ENCODE assay signal across 12 cellular contexts in the genomic region with DNA sequence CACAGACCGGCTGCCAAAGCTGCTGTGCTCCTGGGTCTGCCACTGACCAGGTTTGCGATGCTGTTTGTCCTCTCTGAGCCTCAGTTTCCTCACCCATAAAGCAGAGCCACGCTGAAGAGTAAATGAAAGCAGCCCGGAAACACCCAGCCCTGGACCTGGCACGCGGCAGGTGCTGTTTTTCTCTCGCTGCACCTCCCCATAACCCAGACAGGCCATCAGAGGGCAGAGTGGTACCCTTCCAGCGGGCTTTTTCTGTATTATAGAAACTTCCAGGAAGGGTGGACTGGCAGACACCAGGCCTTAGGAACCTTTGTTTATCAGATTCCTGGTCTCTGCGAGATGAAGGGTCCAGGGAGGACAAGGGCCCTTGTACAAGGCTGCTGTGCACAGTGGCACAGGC. TPM values are rescaled to one million over a fixed set of nuclear protein-coding genes. Genes with fewer than 3 reads are reported as not detected.
DNase-seq lines count a peak whose midpoint lies in the region; ATAC-seq, FAIRE-seq and TF ChIP-seq lines count a peak whose summit lies in the region.
"Had no signal": no experiment of that assay in that cellular context is flagged by ENCODE, and none has a peak within 500 bp of the region (broad histone marks: within the 10 kb centered on the region; RNA-seq: fewer than 3 reads in every experiment).

No MANE protein-coding gene starts in this region.

- no peak overlapping the region for H3K4me2 ChIP-seq in HepG2 (ENCODE audit: low read depth, low read length)

- intact Hi-C loops in HepG2 (cut with micrococcal nuclease; ENCODE audit: unreplicated experiment) (loop anchor here (5.0 kb wide), 1 partner anchor 81 kb away; no protein-coding TSS in a partner anchor), heart right ventricle (cut with DNase I) (no loop called here)

- no peaks in the 10 kb centered on the region for H3K9me3 Mint-ChIP-seq in HFFc6
- no peaks in the 10 kb centered on the region for H3K9me3 Mint-ChIP-seq in activated T-cell treated with anti-CD3 and anti-CD28 coated beads, Interleukin-2, amount 50 U/mL, for 72 hours
- H3K9me3 Mint-ChIP-seq: central memory CD8-positive, alpha-beta T cell had no signal

- TF ChIP-seq EP300 in HepG2 (IDR thresholded peaks at IDR 0.05; ENCODE audit: low read depth in 2 of 2, low read length in 2 of 2) (no peak), HepG2 (CRISPR knock-in tag; IDR thresholded peaks at IDR 0.05; ENCODE audit: borderline replicate concordance) (no peak)

- peak; percentile 11 for DNase-seq in COR-L47 (lab: John Stamatoyannopoulos, UW)
- DNase-seq in HFFc6: no peak
- no peak for DNase-seq in HepG2 (ENCODE audit: low spot score)
- no peak for DNase-seq in activated T-cell treated with anti-CD3 and anti-CD28 coated beads, Interleukin-2, amount 50 U/mL, for 72 hours
- no peak for DNase-seq in heart right ventricle
- DNase-seq: glutamatergic neuron, T-helper 17 cell had no signal

- FAIRE-seq in HepG2 (lab: Jason Lieb, UNC): no peak
- FAIRE-seq: GM19239 had no signal

- H3K27ac ChIP-seq in VCaP (no peak overlapping the region), HepG2 (ENCODE audit: extremely low read length, insufficient read depth, low read length) (no peak overlapping the region), heart right ventricle (no peak overlapping the region)

- H3K4me1 ChIP-seq in HepG2 (ENCODE audit: insufficient read depth, low read length) (no peaks in the 10 kb centered on the region), heart right ventricle (peaks cover 0 to 5% (median 0%) of the 10 kb centered on the region in 9 donors)

- H3K27me3 Mint-ChIP-seq in HFFc6 (ENCODE audit: insufficient read depth): peaks cover 66% of the 10 kb centered on the region
- H3K27me3 Mint-ChIP-seq in activated T-cell treated with anti-CD3 and anti-CD28 coated beads, Interleukin-2, amount 50 U/mL, for 72 hours (ENCODE audit: low read depth): peaks cover 68% of the 10 kb centered on the region

- H3K79me2 ChIP-seq in HepG2 (ENCODE audit: insufficient read depth, low read length): no peaks in the 10 kb centered on the region

- peaks cover 7% of the 10 kb centered on the region for H3K4me1 Mint-ChIP-seq in HFFc6 (ENCODE audit: low read depth)
- H3K4me1 Mint-ChIP-seq in activated T-cell treated with anti-CD3 and anti-CD28 coated beads, Interleukin-2, amount 50 U/mL, for 72 hours (ENCODE audit: low read depth): peaks cover 6% of the 10 kb centered on the region

- H2AFZ ChIP-seq in HepG2 (ENCODE audit: low read length): no peak overlapping the region

- H3K36me3 Mint-ChIP-seq in HFFc6 (ENCODE audit: low read depth): no peaks in the 10 kb centered on the region
- no peaks in the 10 kb centered on the region for H3K36me3 Mint-ChIP-seq in activated T-cell treated with anti-CD3 and anti-CD28 coated beads, Interleukin-2, amount 50 U/mL, for 72 hours (ENCODE audit: insufficient read depth in 2 of 2)

- no peaks in the 10 kb centered on the region for H3K9me3 ChIP-seq in HepG2 (ENCODE audit: low read length)
- H3K9me3 ChIP-seq in heart right ventricle: no peaks in the 10 kb centered on the region

- peak; percentile 68 for ATAC-seq in HepG2
- no peak for ATAC-seq in HG03097 (IDR thresholded peaks at IDR 0.05; ENCODE audit: low FRiP score, unreplicated experiment)
- ATAC-seq in activated T-cell treated with anti-CD3 and anti-CD28 coated beads, Interleukin-2, amount 50 U/mL, for 72 hours (replicated peaks in 1 of 2): no peak
- no peak for ATAC-seq in heart right ventricle
- ATAC-seq in HG03108 (IDR thresholded peaks at IDR 0.05; ENCODE audit: unreplicated experiment): no peak
- ATAC-seq: T-helper 17 cell had no signal

- H3K36me3 ChIP-seq in HepG2 (replicated peaks in 1 of 2; ENCODE audit: control insufficient read depth in 1 of 2, insufficient read depth in 2 of 2, low read length in 2 of 2) (no peaks in the 10 kb centered on the region), heart right ventricle (no peaks in the 10 kb centered on the region)

- H3K27ac Mint-ChIP-seq in HFFc6: no peak overlapping the region
- no peak overlapping the region for H3K27ac Mint-ChIP-seq in activated T-cell treated with anti-CD3 and anti-CD28 coated beads, Interleukin-2, amount 50 U/mL, for 72 hours
- H3K27ac Mint-ChIP-seq: T-helper 17 cell had no signal

- H3K9ac ChIP-seq in HepG2 (ENCODE audit: insufficient read depth, low read depth, low read length): no peak overlapping the region

- TF ChIP-seq RAD21 in HepG2 (CRISPR knock-in tag; IDR thresholded peaks at IDR 0.05): 0 out of 2 replicates have a peak, but pooled peaks have one; percentile 17

- in situ Hi-C loops in HepG2 (cut with HindIII; ENCODE audit: extremely low pct_ligation_motif_present, low pct_unique_long_range_greater_than_20kb): loop anchor here (5.0 kb wide), 1 partner anchor 76 kb away; no protein-coding TSS in a partner anchor

- BruUV-seq in HepG2 (replicated peaks; lab: Mats Ljungman, UMichigan): no TSS peak

- H3K4me3 Mint-ChIP-seq in HFFc6: no peak overlapping the region
- H3K4me3 Mint-ChIP-seq in activated T-cell treated with anti-CD3 and anti-CD28 coated beads, Interleukin-2, amount 50 U/mL, for 72 hours: no peak overlapping the region
- H3K4me3 Mint-ChIP-seq: central memory CD8-positive, alpha-beta T cell; T-helper 17 cell had no signal

- POLR2A ChIA-PET in HepG2 (lab: Yijun Ruan, JAX): no interaction called here

- CTCF ChIA-PET in HepG2 (lab: Yijun Ruan, JAX; ENCODE audit: low intra/inter-chr PET ratio, low total read pairs): interaction anchor here (1.3 kb wide), 1 partner anchor 80 kb away, joined by 3 read pairs; no protein-coding TSS in a partner anchor

- no peaks in the 10 kb centered on the region for H4K20me1 ChIP-seq in HepG2 (ENCODE audit: insufficient read depth, low read length)

- 13% methylated on average over 9 of the region's 9 CpGs for WGBS in HepG2 (ENCODE audit: low lambda C conversion rate)
- 48 to 55% methylated on average over 9 of the region's 9 CpGs for WGBS in heart right ventricle, 2 donors

- no peak for TF ChIP-seq POLR2A in HepG2 (IDR thresholded peaks at IDR 0.05; ENCODE audit: insufficient read depth in 1 of 2, low read depth in 2 of 2, low read length in 2 of 2)

- TF ChIP-seq CTCF in HFFc6 (IDR thresholded peaks at IDR 0.05) (peak; percentile 60; the same call in 1 of the 2 replicates), VCaP (conservative IDR thresholded peaks at IDR 0.05) (peak; percentile 49), HepG2 (CRISPR knock-in tag; IDR thresholded peaks at IDR 0.05) (peak; percentile 52), heart right ventricle (IDR thresholded peaks at IDR 0.05) (peak in 4 of 9 donors; percentile 10 to 20 (median 14))

- peaks cover 4 to 65% of the 10 kb centered on the region in 2 experiments for H3K27me3 ChIP-seq in HepG2 (ENCODE audit: control insufficient read depth in 1 of 2, insufficient read depth in 2 of 2, low read length in 2 of 2)
- peaks cover 5 to 94% (median 84%) of the 10 kb centered on the region in 7 donors for H3K27me3 ChIP-seq in heart right ventricle

- no peak overlapping the region for H3K4me3 ChIP-seq in HepG2 (replicated peaks in 1 of 3; ENCODE audit: insufficient read depth in 1 of 3, low read depth in 2 of 3, low read length in 3 of 3)
- no peak overlapping the region for H3K4me3 ChIP-seq in heart right ventricle

RNA-seq across cellular contexts. Expression of gene FGF19, which starts 17.9 kb away (rescaled TPM):
- total RNA-seq in HFFc6 (2021; fragmentation: NEBNext Ultra II Directional; extraction: Animal tissue kit (Norgen Biotek cat#: 25700)): not detected
- total RNA-seq in HepG2 (2016; rRNA removed; fragmentation: Illumina TruSeq; extraction: Trizol): not detected in 2 replicates
- not detected in 2 replicates for total RNA-seq in HepG2 (2016; cell fraction: cytosol; rRNA removed; fragmentation: Illumina TruSeq; extraction: Trizol; ENCODE audit: low read depth)
- 0.04 TPM in 1 of 2 replicates, not detected in the other for total RNA-seq in HepG2 (2016; cell fraction: insoluble cytoplasmic fraction; rRNA removed; fragmentation: Illumina TruSeq; extraction: Trizol)
- total RNA-seq in HepG2 (2016; cell fraction: membrane; rRNA removed; fragmentation: Illumina TruSeq; extraction: Trizol): not detected in 2 replicates
- total RNA-seq in HepG2 (2016; cell fraction: nucleus; rRNA removed; fragmentation: Illumina TruSeq; extraction: Trizol): not detected in 2 replicates
- 0.07 and 0.16 TPM in 2 replicates for polyA plus RNA-seq in HepG2 (2011; rRNA removed)
- 0.03 and 0.06 TPM in 2 replicates for polyA plus RNA-seq in HepG2 (2011; cell fraction: cytosol; rRNA removed)
- polyA plus RNA-seq in HepG2 (2011; cell fraction: nucleus; rRNA removed): 0.62 and 0.74 TPM in 2 replicates
- polyA plus RNA-seq in HepG2 (2012): 0.08 and 0.11 TPM in 2 replicates
- polyA plus RNA-seq in HepG2 (2016; cell fraction: cytosol; fragmentation: Illumina TruSeq; extraction: Trizol; ENCODE audit: low read depth): not detected in 2 replicates
- not detected in 2 replicates for polyA plus RNA-seq in HepG2 (2016; cell fraction: insoluble cytoplasmic fraction; fragmentation: Illumina TruSeq; extraction: Trizol; ENCODE audit: low read depth)
- not detected in 2 replicates for polyA plus RNA-seq in HepG2 (2016; cell fraction: membrane; fragmentation: Illumina TruSeq; extraction: Trizol; ENCODE audit: low read depth)
- 0.36 and 0.37 TPM in 2 replicates for polyA plus RNA-seq in HepG2 (2016; cell fraction: nucleus; fragmentation: Illumina TruSeq; extraction: Trizol; ENCODE audit: insufficient read depth, low read depth)
- polyA minus RNA-seq in HepG2 (2011; rRNA and poly(A)+ RNA removed; ENCODE audit: low replicate concordance): 0.21 TPM in 1 of 2 replicates, not detected in the other
- not detected in 2 replicates for polyA minus RNA-seq in HepG2 (2011; cell fraction: cytosol; rRNA and poly(A)+ RNA removed)
- not detected in 2 replicates for polyA minus RNA-seq in HepG2 (2011; cell fraction: nucleus; rRNA and poly(A)+ RNA removed)
- total RNA-seq in activated T-cell treated with anti-CD3 and anti-CD28 coated beads, Interleukin-2, amount 50 U/mL, for 72 hours: under 1 TPM; 0.10 to 0.35 TPM
- not detected for total RNA-seq in heart right ventricle
- not detected for polyA plus RNA-seq in heart right ventricle
- total RNA-seq: T-helper 17 cell had no signal

RNA-seq across cellular contexts. Expression of gene LTO1, which starts 46.6 kb away (rescaled TPM):
- 10 to 100 TPM; 23.2 to 28.5 (median 25.6) TPM for total RNA-seq in HFFc6 (2021; fragmentation: NEBNext Ultra II Directional; extraction: Animal tissue kit (Norgen Biotek cat#: 25700))
- 11.3 and 15.0 TPM in 2 replicates for total RNA-seq in HepG2 (2016; rRNA removed; fragmentation: Illumina TruSeq; extraction: Trizol)
- total RNA-seq in HepG2 (2016; cell fraction: cytosol; rRNA removed; fragmentation: Illumina TruSeq; extraction: Trizol; ENCODE audit: low read depth): 9.2 and 10.5 TPM in 2 replicates
- total RNA-seq in HepG2 (2016; cell fraction: insoluble cytoplasmic fraction; rRNA removed; fragmentation: Illumina TruSeq; extraction: Trizol): 9.0 and 17.0 TPM in 2 replicates
- 11.5 and 13.4 TPM in 2 replicates for total RNA-seq in HepG2 (2016; cell fraction: membrane; rRNA removed; fragmentation: Illumina TruSeq; extraction: Trizol)
- 17.6 and 20.5 TPM in 2 replicates for total RNA-seq in HepG2 (2016; cell fraction: nucleus; rRNA removed; fragmentation: Illumina TruSeq; extraction: Trizol)
- 11.8 and 13.8 TPM in 2 replicates for polyA plus RNA-seq in HepG2 (2011; rRNA removed)
- 9.3 TPM in 2 replicates for polyA plus RNA-seq in HepG2 (2011; cell fraction: cytosol; rRNA removed)
- 32.0 and 35.0 TPM in 2 replicates for polyA plus RNA-seq in HepG2 (2011; cell fraction: nucleus; rRNA removed)
- 10.6 and 11.8 TPM in 2 replicates for polyA plus RNA-seq in HepG2 (2012)
- 5.3 and 6.8 TPM in 2 replicates for polyA plus RNA-seq in HepG2 (2016; cell fraction: cytosol; fragmentation: Illumina TruSeq; extraction: Trizol; ENCODE audit: low read depth)
- polyA plus RNA-seq in HepG2 (2016; cell fraction: insoluble cytoplasmic fraction; fragmentation: Illumina TruSeq; extraction: Trizol; ENCODE audit: low read depth): 13.9 and 14.6 TPM in 2 replicates
- 9.0 and 9.4 TPM in 2 replicates for polyA plus RNA-seq in HepG2 (2016; cell fraction: membrane; fragmentation: Illumina TruSeq; extraction: Trizol; ENCODE audit: low read depth)
- 40.5 and 43.2 TPM in 2 replicates for polyA plus RNA-seq in HepG2 (2016; cell fraction: nucleus; fragmentation: Illumina TruSeq; extraction: Trizol; ENCODE audit: insufficient read depth, low read depth)
- 17.9 and 33.2 TPM in 2 replicates for polyA minus RNA-seq in HepG2 (2011; rRNA and poly(A)+ RNA removed; ENCODE audit: low replicate concordance)
- polyA minus RNA-seq in HepG2 (2011; cell fraction: cytosol; rRNA and poly(A)+ RNA removed): 4.6 TPM in 2 replicates
- 22.3 and 29.4 TPM in 2 replicates for polyA minus RNA-seq in HepG2 (2011; cell fraction: nucleus; rRNA and poly(A)+ RNA removed)
- 10 to 100 TPM; 30.5 to 33.2 TPM for total RNA-seq in activated T-cell treated with anti-CD3 and anti-CD28 coated beads, Interleukin-2, amount 50 U/mL, for 72 hours
- total RNA-seq in heart right ventricle: 1 to 10 TPM; 7.0 to 9.7 (median 8.1) TPM
- 10 to 100 TPM; 10.9 to 22.6 TPM for polyA plus RNA-seq in heart right ventricle

RNA-seq across cellular contexts. Expression of gene FGF4, which starts 53.4 kb away (rescaled TPM):
- not detected for total RNA-seq in HFFc6 (2021; fragmentation: NEBNext Ultra II Directional; extraction: Animal tissue kit (Norgen Biotek cat#: 25700))
- not detected in 2 replicates for total RNA-seq in HepG2 (2016; rRNA removed; fragmentation: Illumina TruSeq; extraction: Trizol)
- total RNA-seq in HepG2 (2016; cell fraction: cytosol; rRNA removed; fragmentation: Illumina TruSeq; extraction: Trizol; ENCODE audit: low read depth): not detected in 2 replicates
- not detected in 2 replicates for total RNA-seq in HepG2 (2016; cell fraction: insoluble cytoplasmic fraction; rRNA removed; fragmentation: Illumina TruSeq; extraction: Trizol)
- not detected in 2 replicates for total RNA-seq in HepG2 (2016; cell fraction: membrane; rRNA removed; fragmentation: Illumina TruSeq; extraction: Trizol)
- total RNA-seq in HepG2 (2016; cell fraction: nucleus; rRNA removed; fragmentation: Illumina TruSeq; extraction: Trizol): not detected in 2 replicates
- not detected in 2 replicates for polyA plus RNA-seq in HepG2 (2011; rRNA removed)
- not detected in 2 replicates for polyA plus RNA-seq in HepG2 (2011; cell fraction: cytosol; rRNA removed)
- not detected in 2 replicates for polyA plus RNA-seq in HepG2 (2011; cell fraction: nucleus; rRNA removed)
- polyA plus RNA-seq in HepG2 (2012): not detected in 2 replicates
- polyA plus RNA-seq in HepG2 (2016; cell fraction: cytosol; fragmentation: Illumina TruSeq; extraction: Trizol; ENCODE audit: low read depth): not detected in 2 replicates
- polyA plus RNA-seq in HepG2 (2016; cell fraction: insoluble cytoplasmic fraction; fragmentation: Illumina TruSeq; extraction: Trizol; ENCODE audit: low read depth): not detected in 2 replicates
- not detected in 2 replicates for polyA plus RNA-seq in HepG2 (2016; cell fraction: membrane; fragmentation: Illumina TruSeq; extraction: Trizol; ENCODE audit: low read depth)
- polyA plus RNA-seq in HepG2 (2016; cell fraction: nucleus; fragmentation: Illumina TruSeq; extraction: Trizol; ENCODE audit: insufficient read depth, low read depth): not detected in 2 replicates
- polyA minus RNA-seq in HepG2 (2011; rRNA and poly(A)+ RNA removed; ENCODE audit: low replicate concordance): not detected in 2 replicates
- polyA minus RNA-seq in HepG2 (2011; cell fraction: cytosol; rRNA and poly(A)+ RNA removed): not detected in 2 replicates
- not detected in 2 replicates for polyA minus RNA-seq in HepG2 (2011; cell fraction: nucleus; rRNA and poly(A)+ RNA removed)
- total RNA-seq in activated T-cell treated with anti-CD3 and anti-CD28 coated beads, Interleukin-2, amount 50 U/mL, for 72 hours: not detected
- total RNA-seq in heart right ventricle: not detected
- polyA plus RNA-seq in heart right ventricle: not detected
- total RNA-seq: T-helper 17 cell had no signal
